In the genomic region with DNA sequence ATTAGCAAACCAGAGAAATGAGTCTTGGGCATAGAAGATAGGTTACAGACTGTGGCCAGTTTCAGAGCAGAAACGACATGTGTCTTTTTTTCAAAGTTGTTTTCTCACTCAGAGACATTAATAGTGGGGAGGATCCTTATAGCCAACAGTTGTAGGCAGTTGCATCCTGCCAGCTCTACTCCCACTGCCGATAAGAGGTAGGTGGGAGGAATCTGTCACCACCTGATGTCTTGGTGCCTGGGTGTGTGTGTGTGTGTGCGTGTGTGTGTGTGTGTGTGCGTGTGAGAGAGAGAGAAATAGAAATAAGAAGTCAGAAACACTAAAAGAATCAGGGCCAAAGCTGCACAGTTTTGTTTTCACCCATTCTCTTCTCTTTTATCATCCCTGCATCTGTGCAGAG, we compare ENCODE assay signal across 25 cellular contexts.
"Had no signal": no experiment of that assay in that cellular context is flagged by ENCODE, and none has a peak within 500 bp of the region (broad histone marks: within the 10 kb centered on the region; RNA-seq: fewer than 3 reads in every experiment).

No MANE protein-coding gene starts in this region.

- H3K36me3 ChIP-seq: brain microvascular endothelial cell, gastrocnemius medialis, upper lobe of right lung had no signal

- H3K27me3 ChIP-seq: brain microvascular endothelial cell, gastrocnemius medialis, sigmoid colon, tibial artery, upper lobe of right lung had no signal

- H3K4me3 ChIP-seq: gastrocnemius medialis, sigmoid colon, smooth muscle cell, tibial artery, upper lobe of right lung had no signal

- ATAC-seq: activated CD8-positive, alpha-beta T cell treated with anti-CD3 and anti-CD28 coated beads for 36 hours; activated T-cell treated with anti-CD3 and anti-CD28 coated beads, Interleukin-2, amount 50 U/mL, for 4 hours; activated T-helper 17 cell treated with anti-CD3 and anti-CD28 coated beads, Interleukin-2, amount 50 U/mL, for 72 hours; effector memory CD8-positive, alpha-beta T cell; gastrocnemius medialis; naive thymus-derived CD8-positive, alpha-beta T cell; stimulated activated memory B cell treated with anti-CD40 and anti-IgM and Interleukin-4, amounts not matched to agents 10 μg/mL and 1 μg/mL and 100 μg/mL, for 72 hours; stimulated activated naive CD8-positive, alpha-beta T cell treated with anti-CD3 and anti-CD28 coated beads, Interleukin-15, amount 100 ng/mL, for 72 hours; upper lobe of right lung had no signal

- H3K9me3 ChIP-seq: gastrocnemius medialis, sigmoid colon, tibial artery, upper lobe of right lung had no signal

- H3K4me1 ChIP-seq: gastrocnemius medialis, sigmoid colon, tibial artery, upper lobe of right lung had no signal

- DNase-seq: activated B cell treated with CpG ODN at 0.5 μM for 24 hours; activated CD4-positive, alpha-beta T cell treated with anti-CD3 and anti-CD28 coated beads, Interleukin-2, amount 50 U/mL, for 1 hour; activated CD8-positive, alpha-beta T cell treated with anti-CD3 and anti-CD28 coated beads for 36 hours; activated gamma-delta T cell treated with Interleukin-2 at 50 U/mL for 16 hours; activated naive CD4-positive, alpha-beta T cell treated with anti-CD3 and anti-CD28 coated beads, Interleukin-2, amount 50 U/mL, for 16 hours; activated T-cell treated with anti-CD3 and anti-CD28 coated beads, Interleukin-2, amount 50 U/mL, for 4 hours; amniotic stem cell; brain microvascular endothelial cell; effector memory CD8-positive, alpha-beta T cell; erythroblast; gastrocnemius medialis; glutamatergic neuron; naive thymus-derived CD8-positive, alpha-beta T cell; sigmoid colon; stimulated activated CD4-positive, alpha-beta T cell treated with anti-CD3 and anti-CD28 coated beads, Interleukin-1b, Interleukin-23, amount 100 ng/mL, for 48 hours; stimulated activated CD4-positive, alpha-beta T cell treated with anti-CD3 and anti-CD28 coated beads, Interleukin-4, amount 100 ng/mL, for 4 hours; stimulated activated CD8-positive, alpha-beta memory T cell treated with anti-CD3 and anti-CD28 coated beads, Interleukin-4, amount 100 ng/mL, for 48 hours; stimulated activated naive CD8-positive, alpha-beta T cell treated with anti-CD3 and anti-CD28 coated beads, Interleukin-15, amount 100 ng/mL, for 72 hours; substantia nigra; T-helper 1 cell; tibial artery; upper lobe of right lung had no signal

- H3K27ac ChIP-seq: brain microvascular endothelial cell, gastrocnemius medialis, sigmoid colon, tibial artery, upper lobe of right lung had no signal
